ENCODE assay signal across 16 cellular contexts in genomic region chr20:8304124-8304800, GRCh38.
DNase-seq lines count a peak whose midpoint lies in the region; ATAC-seq and TF ChIP-seq lines count a peak whose summit lies in the region.
"Had no signal": no experiment of that assay in that cellular context is flagged by ENCODE, and none has a peak within 500 bp of the region (broad histone marks: within the 10 kb centered on the region; RNA-seq: fewer than 3 reads in every experiment).

No MANE protein-coding gene starts in this region.

- peaks cover 6% of the 10 kb centered on the region for H3K9me3 Mint-ChIP-seq in type B pancreatic cell
- H3K9me3 Mint-ChIP-seq: CD8-positive, alpha-beta memory T cell had no signal

- DNase-seq in NCI-H146 treated with DMSO at 0.1 percent for 48 hours (lab: John Stamatoyannopoulos, UW; ENCODE audit: unreplicated experiment) (peak; percentile 34), NCI-H748 (lab: John Stamatoyannopoulos, UW; ENCODE audit: unreplicated experiment) (peak; percentile 96), fibroblast of gingiva (ENCODE audit: low read depth) (peak; percentile 49), type B pancreatic cell (ENCODE audit: extremely low spot score, unreplicated experiment) (no peak), heart right ventricle (no peak), anterior cingulate cortex (lab: John Stamatoyannopoulos, UW) (no peak), NCI-H82 treated with DMSO at 0.1 percent for 48 hours (lab: John Stamatoyannopoulos, UW; ENCODE audit: unreplicated experiment) (no peak)
- DNase-seq: ACHN; CD8-positive, alpha-beta memory T cell; DMS79 treated with DMSO at 0.1 percent for 48 hours; NCI-H1436 treated with DMSO at 0.1 percent for 48 hours; NCI-H2227 treated with DMSO at 0.1 percent for 48 hours; NCI-H524 treated with DMSO at 0.1 percent for 48 hours; SHP77; SK-N-SH had no signal

- peaks cover 0 to 30% (median 4%) of the 10 kb centered on the region in 9 donors for H3K4me1 ChIP-seq in heart right ventricle

- H3K9me3 ChIP-seq in heart right ventricle: no peaks in the 10 kb centered on the region
- H3K9me3 ChIP-seq: SK-N-SH had no signal

- intact Hi-C loops in heart right ventricle (cut with DNase I): loop anchor here in 2 of 10 donors (10.0 kb wide), 1 partner anchor 169 kb away; the partner anchor contains the start of gene PLCB1 (in 2 of the 2)

- H3K4me1 Mint-ChIP-seq in type B pancreatic cell (ENCODE audit: unreplicated experiment): peaks cover 28% of the 10 kb centered on the region

- no peak for ATAC-seq in heart right ventricle

- H3K36me3 Mint-ChIP-seq in type B pancreatic cell: no peaks in the 10 kb centered on the region
- H3K36me3 Mint-ChIP-seq: CD8-positive, alpha-beta memory T cell had no signal

- H3K27ac ChIP-seq in heart right ventricle: peak overlapping the region in 1 of 10 donors; percentile 1
- H3K27ac ChIP-seq: KMS-11 had no signal

- no peaks in the 10 kb centered on the region for H3K36me3 ChIP-seq in heart right ventricle

- peak overlapping the region; percentile 0 for H3K27ac Mint-ChIP-seq in type B pancreatic cell

- WGBS in heart right ventricle, 2 donors: 60 to 62% methylated on average over 1 of the region's 1 CpG

- H3K4me3 Mint-ChIP-seq in type B pancreatic cell: no peak overlapping the region
- H3K4me3 Mint-ChIP-seq: CD8-positive, alpha-beta memory T cell had no signal

- TF ChIP-seq CTCF in type B pancreatic cell (conservative IDR thresholded peaks at IDR 0.05): no peak
- TF ChIP-seq CTCF in heart right ventricle (IDR thresholded peaks at IDR 0.05): no peak

- no peak overlapping the region for H3K4me3 ChIP-seq in heart right ventricle

- H3K27me3 Mint-ChIP-seq in type B pancreatic cell: no peaks in the 10 kb centered on the region
- H3K27me3 Mint-ChIP-seq: CD8-positive, alpha-beta memory T cell had no signal

- H3K27me3 ChIP-seq in heart right ventricle: no peaks in the 10 kb centered on the region

Comparison
In these comparisons a context has a peak if more than half of its experiments do, and no peak if none do; other contexts are left out.
1. DNase-seq: peak in NCI-H146 treated with DMSO at 0.1 percent for 48 hours (single experiment), NCI-H748 (single experiment) and fibroblast of gingiva (single experiment); none in type B pancreatic cell (single experiment), heart right ventricle (0 of 2), anterior cingulate cortex (0 of 58) and NCI-H82 treated with DMSO at 0.1 percent for 48 hours (single experiment).